11 cellular contexts compared by ENCODE assay signal in genomic region chr6:139325003-139325600, GRCh38. TPM values are rescaled to one million over a fixed set of nuclear protein-coding genes. Genes with fewer than 3 reads are reported as not detected.
DNase-seq lines count a peak whose midpoint lies in the region; ATAC-seq and TF ChIP-seq lines count a peak whose summit lies in the region.
"Had no signal": no experiment of that assay in that cellular context is flagged by ENCODE, and none has a peak within 500 bp of the region (broad histone marks: within the 10 kb centered on the region; RNA-seq: fewer than 3 reads in every experiment).

No MANE protein-coding gene starts in this region.

- intact Hi-C loops in left lung (cut with DNase I) (no loop called here), ascending aorta (cut with DNase I) (no loop called here), thyroid gland (cut with DNase I) (no loop called here)

- H3K9me3 ChIP-seq in left lung = peaks cover 0 to 2% of the 10 kb centered on the region in 2 donors
- H3K9me3 ChIP-seq in ascending aorta = no peaks in the 10 kb centered on the region
- H3K9me3 ChIP-seq in thyroid gland = no peaks in the 10 kb centered on the region

- no peaks in the 10 kb centered on the region for H3K27me3 ChIP-seq in left lung
- H3K27me3 ChIP-seq in ascending aorta = no peaks in the 10 kb centered on the region
- H3K27me3 ChIP-seq in thyroid gland = no peaks in the 10 kb centered on the region

- TF ChIP-seq POLR2A in erythroblast (IDR thresholded peaks at IDR 0.05; ENCODE audit: low read length) (no peak), thyroid gland (IDR thresholded peaks at IDR 0.05) (no peak)

- TF ChIP-seq CTCF in GM13976 (IDR thresholded peaks at IDR 0.05; ENCODE audit: borderline replicate concordance, control extremely low read depth, extremely low read depth, insufficient read depth, missing control alignments) (no peak), left lung (IDR thresholded peaks at IDR 0.05) (no peak), ascending aorta (IDR thresholded peaks at IDR 0.05) (no peak), thyroid gland (IDR thresholded peaks at IDR 0.05) (no peak)

- H3K27ac ChIP-seq in left lung (peak overlapping the region; percentile 75 to 95), ascending aorta (peak overlapping the region in 1 of 2 donors; percentile 17), thyroid gland (no peak overlapping the region)

- DNase-seq in GM13976 (ENCODE audit: low spot score) (peak; percentile 44), KBM-7 (peak; percentile 88), left lung (no peak), ascending aorta (ENCODE audit: low spot score in 2 of 2) (no peak), erythroblast (lab: John Stamatoyannopoulos, UW) (no peak), thyroid gland (no peak)
- no peak for DNase-seq in stimulated activated CD4-positive, alpha-beta T cell treated with anti-CD3 and anti-CD28 coated beads, Interleukin-1b, Interleukin-23, amount 100 ng/mL, for 48 hours
- DNase-seq: activated naive CD4-positive, alpha-beta T cell treated with anti-CD3 and anti-CD28 coated beads for 36 hours; nephron progenitor cell; T-helper 1 cell had no signal

- H3K4me1 ChIP-seq in left lung (peaks cover 10 to 36% of the 10 kb centered on the region in 2 donors), ascending aorta (no peaks in the 10 kb centered on the region), thyroid gland (peaks cover 0 to 6% of the 10 kb centered on the region in 2 donors)

- ATAC-seq in GM21528 (IDR thresholded peaks at IDR 0.05; ENCODE audit: low FRiP score, unreplicated experiment) = peak; percentile 35
- no peak for ATAC-seq in left lung

- in situ Hi-C loops in GM13976 (cut with MboI; ENCODE audit: low sequenced_read_pairs, unreplicated experiment) (no loop called here), KBM-7 (cut with MboI; ENCODE audit: low pct_unique_long_range_greater_than_20kb, low sequenced_read_pairs) (no loop called here)

- H3K4me3 ChIP-seq in left lung = no peak overlapping the region
- no peak overlapping the region for H3K4me3 ChIP-seq in ascending aorta
- H3K4me3 ChIP-seq in thyroid gland (replicated peaks in 1 of 3) = no peak overlapping the region

- H3K36me3 ChIP-seq in left lung (no peaks in the 10 kb centered on the region), ascending aorta (no peaks in the 10 kb centered on the region), thyroid gland (no peaks in the 10 kb centered on the region)

RNA-seq across cellular contexts. Expression of gene TXLNB, which starts 33.3 kb away (rescaled TPM):
- under 1 TPM; 0.55 to 0.73 TPM for total RNA-seq in left lung
- not detected for total RNA-seq in ascending aorta
- total RNA-seq in thyroid gland = 1 to 10 TPM in 1 of 4 donors, under 1 TPM in 3; 0.17 to 1.3 (median 0.32) TPM

RNA-seq across cellular contexts. Expression of gene CITED2, which starts 49.3 kb away (rescaled TPM):
- 100 to 1,000 TPM; 142 to 321 TPM for total RNA-seq in left lung
- total RNA-seq in ascending aorta = 147 TPM
- 100 to 1,000 TPM; 178 to 354 (median 261) TPM for total RNA-seq in thyroid gland

Comparison
In these comparisons a context has a peak if more than half of its experiments do, and no peak if none do; other contexts are left out.
1. DNase-seq: peak in GM13976 (single experiment) and KBM-7 (single experiment); none in left lung (0 of 2), ascending aorta (0 of 2), stimulated activated CD4-positive, alpha-beta T cell treated with anti-CD3 and anti-CD28 coated beads, Interleukin-1b, Interleukin-23, amount 100 ng/mL, for 48 hours (single experiment), erythroblast (0 of 2) and thyroid gland (0 of 2).
2. H3K27ac ChIP-seq: peak in left lung (2 of 2); none in thyroid gland (0 of 3).